28 cellular contexts compared by ENCODE assay signal in the genomic region with DNA sequence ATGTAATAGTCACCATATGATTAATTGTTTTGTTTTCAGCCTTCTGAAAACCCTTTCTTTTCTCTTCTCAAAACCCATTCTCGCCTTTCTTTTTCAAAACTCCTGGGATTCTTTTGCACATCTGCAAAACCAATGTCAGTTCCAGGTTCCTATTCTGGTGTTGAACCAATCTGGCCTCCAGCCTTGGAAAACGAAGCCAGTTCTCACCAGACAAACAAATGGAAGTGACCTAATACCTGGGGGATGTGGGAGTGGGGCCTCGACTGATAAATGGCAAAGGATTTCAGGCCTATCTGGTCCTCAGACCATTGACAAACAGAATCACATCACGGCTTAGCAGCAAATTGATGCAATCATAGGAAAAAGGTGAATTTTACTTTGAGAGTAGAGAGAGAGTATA.
"Had no signal": no experiment of that assay in that cellular context is flagged by ENCODE, and none has a peak within 500 bp of the region (broad histone marks: within the 10 kb centered on the region; RNA-seq: fewer than 3 reads in every experiment).

No MANE protein-coding gene starts in this region.

- H3K36me3 ChIP-seq: SJCRH30, WERI-Rb-1 had no signal

- H3K4me3 ChIP-seq: SJCRH30 had no signal

- H3K9me3 ChIP-seq: SJCRH30, SK-N-SH had no signal

- H3K36me3 Mint-ChIP-seq: activated naive CD8-positive, alpha-beta T cell had no signal

- H3K4me1 ChIP-seq: SJCRH30 had no signal

- H3K27ac Mint-ChIP-seq: activated CD4-positive, alpha-beta memory T cell treated with anti-CD3 and anti-CD28 coated beads, Interleukin-2, amount 10 ng/mL, durations not matched to agents 7 days and 5 days; activated CD4-positive, alpha-beta T cell treated with anti-CD3 and anti-CD28 coated beads for 36 hours; activated naive CD4-positive, alpha-beta T cell treated with anti-CD3 and anti-CD28 coated beads for 36 hours; activated naive CD8-positive, alpha-beta T cell; activated T-helper 17 cell treated with anti-CD3 and anti-CD28 coated beads, Interleukin-2, amount 50 U/mL, for 72 hours had no signal

- DNase-seq: activated CD4-positive, alpha-beta memory T cell treated with anti-CD3 and anti-CD28 coated beads, Interleukin-2, amount 10 ng/mL, durations not matched to agents 7 days and 5 days; activated CD4-positive, alpha-beta T cell treated with anti-CD3 and anti-CD28 coated beads for 36 hours; activated CD4-positive, alpha-beta T cell treated with anti-CD3 and anti-CD28 coated beads, Interleukin-2, amount 50 U/mL, for 1 hour; activated gamma-delta T cell; activated naive CD4-positive, alpha-beta T cell treated with anti-CD3 and anti-CD28 coated beads for 36 hours; activated T-cell treated with anti-CD3 and anti-CD28 coated beads for 4 hours; activated T-cell treated with anti-CD3 and anti-CD28 coated beads, Interleukin-2, amount 50 U/mL, for 48 hours; amygdala; central memory CD4-positive, alpha-beta T cell; KG1; NCI-H1092; NCI-H1417; NCI-H1694; NCI-H2029; NCI-H2107; NCI-H345; NCI-H510A; NCI-H526 treated with DMSO at 0.1 percent for 48 hours; NCI-H82; OCI-M1; Right ventricle myocardium superior; RPMI8226; SJCRH30; SK-N-SH; T-helper 1 cell; WERI-Rb-1 had no signal

- H3K4me3 Mint-ChIP-seq: activated CD4-positive, alpha-beta memory T cell treated with anti-CD3 and anti-CD28 coated beads, Interleukin-2, amount 10 ng/mL, durations not matched to agents 7 days and 5 days; activated CD4-positive, alpha-beta T cell treated with anti-CD3 and anti-CD28 coated beads for 36 hours; activated naive CD4-positive, alpha-beta T cell treated with anti-CD3 and anti-CD28 coated beads for 36 hours; activated naive CD8-positive, alpha-beta T cell; activated T-helper 17 cell treated with anti-CD3 and anti-CD28 coated beads, Interleukin-2, amount 50 U/mL, for 72 hours had no signal

- H3K9me3 Mint-ChIP-seq: activated CD4-positive, alpha-beta memory T cell treated with anti-CD3 and anti-CD28 coated beads, Interleukin-2, amount 10 ng/mL, durations not matched to agents 7 days and 5 days; activated naive CD4-positive, alpha-beta T cell treated with anti-CD3 and anti-CD28 coated beads for 36 hours; activated T-helper 17 cell treated with anti-CD3 and anti-CD28 coated beads, Interleukin-2, amount 50 U/mL, for 72 hours had no signal

- H3K27ac ChIP-seq: SJCRH30, WERI-Rb-1 had no signal

- H3K27me3 ChIP-seq: SJCRH30 had no signal

- H3K4me1 Mint-ChIP-seq: activated CD4-positive, alpha-beta memory T cell treated with anti-CD3 and anti-CD28 coated beads, Interleukin-2, amount 10 ng/mL, durations not matched to agents 7 days and 5 days; activated CD4-positive, alpha-beta T cell treated with anti-CD3 and anti-CD28 coated beads for 36 hours; activated T-helper 17 cell treated with anti-CD3 and anti-CD28 coated beads, Interleukin-2, amount 50 U/mL, for 72 hours had no signal
